Comparison of ENCODE assay signal across 8 cellular contexts in the genomic region with DNA sequence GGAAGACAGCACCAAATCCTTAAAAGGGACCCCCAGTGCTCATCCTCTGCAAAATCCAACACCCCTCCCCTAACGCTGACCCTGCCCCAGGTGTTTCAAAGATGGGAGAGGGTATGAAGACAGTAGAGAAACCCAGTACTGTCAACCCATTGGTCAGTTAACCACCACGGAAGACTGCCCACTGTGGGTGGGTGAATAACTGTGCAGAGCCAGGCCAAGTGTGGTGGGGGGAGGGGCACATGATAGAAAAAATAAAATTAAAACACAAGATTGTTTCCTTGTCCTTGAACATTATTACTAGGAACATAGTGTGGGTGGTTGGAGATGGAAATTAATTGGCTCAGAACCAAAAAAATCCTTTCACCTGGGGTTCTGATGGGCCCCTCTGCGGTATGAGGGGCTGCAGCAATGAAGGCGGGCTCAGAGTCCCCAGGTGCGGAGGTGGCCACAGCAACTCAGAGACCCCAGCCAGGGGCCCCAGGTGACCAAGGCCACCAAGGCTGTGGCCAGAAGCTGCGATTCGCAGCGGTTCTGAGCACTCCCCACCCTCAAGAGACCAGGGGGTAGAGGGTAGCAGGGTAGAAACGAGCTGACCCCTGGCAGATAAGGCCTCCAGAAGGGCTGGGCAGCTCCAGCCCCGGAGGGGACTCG.
A peak's percentile ranks its signal among the peaks of the same experiment; 100 is the strongest.
DNase-seq lines count a peak whose midpoint lies in the region; ATAC-seq and TF ChIP-seq lines count a peak whose summit lies in the region.

No MANE protein-coding gene starts in this region.

- H3K9me3 ChIP-seq in SU-DHL-6 (ENCODE audit: insufficient read depth, low read length) = no peaks in the 10 kb centered on the region

- DNase-seq in fibroblast of mammary gland (ENCODE audit: low read depth) (peak; percentile 48), retinal pigment epithelial cell (ENCODE audit: low read depth) (no peak), NCI-H2081 (lab: John Stamatoyannopoulos, UW) (no peak), NCI-H2081 treated with DMSO at 0.1 percent for 48 hours (lab: John Stamatoyannopoulos, UW) (no peak), hippocampal formation (lab: John Stamatoyannopoulos, UW) (no peak)

- H2AFZ ChIP-seq in SU-DHL-6 (ENCODE audit: low read depth, low read length, severe bottlenecking) = no peak overlapping the region

- no peaks in the 10 kb centered on the region for H3K27me3 ChIP-seq in SU-DHL-6 (ENCODE audit: low read length)

- no peaks in the 10 kb centered on the region for H3K9me2 ChIP-seq in SU-DHL-6 (replicated peaks; ENCODE audit: insufficient read depth, low read length)

- peaks cover 7% of the 10 kb centered on the region; the same call in 1 of the 2 replicates for H3K36me3 ChIP-seq in SU-DHL-6 (ENCODE audit: low read length)

- no peaks in the 10 kb centered on the region for H3K79me2 ChIP-seq in SU-DHL-6 (ENCODE audit: insufficient read depth, low read length)

- no peak overlapping the region for H3K27ac ChIP-seq in SU-DHL-6 (ENCODE audit: low read depth, low read length)

- ATAC-seq in GM19351 (IDR thresholded peaks at IDR 0.05; ENCODE audit: unreplicated experiment) = no peak

- H3K4me3 ChIP-seq in GM08714 (ENCODE audit: low read length) (peak overlapping the region; percentile 53; the same call in 1 of the 2 replicates), SU-DHL-6 (ENCODE audit: insufficient read depth, low read length, poor library complexity, severe bottlenecking) (peak overlapping the region; percentile 38), fibroblast of mammary gland (ENCODE audit: control insufficient read depth, low read depth, low read length) (peak overlapping the region; percentile 67), retinal pigment epithelial cell (ENCODE audit: low read length) (peak overlapping the region; percentile 85)

- peak overlapping the region; percentile 61 for H3K4me2 ChIP-seq in SU-DHL-6 (ENCODE audit: low read depth, low read length, poor library complexity, severe bottlenecking)

- peaks cover 16% of the 10 kb centered on the region for H3F3A ChIP-seq in SU-DHL-6 (ENCODE audit: insufficient read depth)

- TF ChIP-seq CTCF in SU-DHL-6 (IDR thresholded peaks at IDR 0.05; ENCODE audit: insufficient read depth, low read length, poor library complexity, severe bottlenecking) = no peak
- peak; percentile 11 for TF ChIP-seq CTCF in fibroblast of mammary gland (conservative IDR thresholded peaks at IDR 0.05; ENCODE audit: control insufficient read depth, insufficient read depth, low read depth, low read length)
- TF ChIP-seq CTCF in retinal pigment epithelial cell (conservative IDR thresholded peaks at IDR 0.05; ENCODE audit: low read depth, low read length) = peak; percentile 19

- H4K20me1 ChIP-seq in SU-DHL-6 (ENCODE audit: low read depth, low read length) = no peaks in the 10 kb centered on the region

- peak overlapping the region; percentile 53; the same call in 1 of the 2 replicates for H3K9ac ChIP-seq in SU-DHL-6 (ENCODE audit: low read length)
